23 cellular contexts compared by ENCODE assay signal in the genomic region with DNA sequence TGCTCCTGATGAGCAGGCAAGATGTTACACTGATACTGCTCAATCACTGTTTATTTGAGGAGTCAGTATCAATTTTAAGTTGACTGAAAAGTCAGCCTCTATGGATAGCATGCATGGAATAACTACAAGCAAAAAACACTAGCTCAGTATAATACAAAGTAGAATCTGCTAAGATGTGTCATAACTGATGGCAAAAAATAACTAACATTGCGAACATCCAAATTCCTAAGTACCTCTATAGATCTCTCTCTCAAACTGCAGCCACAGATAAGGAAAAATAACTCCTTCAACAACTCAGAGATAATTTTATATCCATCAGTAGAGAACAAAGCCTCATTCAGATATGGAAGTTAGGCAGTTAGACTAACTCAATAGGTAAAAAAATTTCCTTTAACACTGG.
"Had no signal": no experiment of that assay in that cellular context is flagged by ENCODE, and none has a peak within 500 bp of the region (broad histone marks: within the 10 kb centered on the region; RNA-seq: fewer than 3 reads in every experiment).

No MANE protein-coding gene starts in this region.

- H3K4me1 ChIP-seq: esophagus muscularis mucosa, sigmoid colon, suprapubic skin, thyroid gland had no signal

- H3K9me3 ChIP-seq: esophagus muscularis mucosa, gastroesophageal sphincter, neutrophil, sigmoid colon, suprapubic skin, thyroid gland had no signal

- H3K27ac ChIP-seq: epithelial cell of prostate, esophagus muscularis mucosa, gastroesophageal sphincter, neutrophil, sigmoid colon, skin epidermis, suprapubic skin, thyroid gland had no signal

- H3K9me3 Mint-ChIP-seq: dendritic cell treated with granulocyte-macrophage colony-stimulating factor and Interleukin-4, amounts not matched to agents 40 ng/mL and 50 ng/mL, for 4 days; effector memory CD8-positive, alpha-beta T cell; naive thymus-derived CD4-positive, alpha-beta T cell; stimulated activated effector memory CD8-positive, alpha-beta T cell treated with anti-CD3 and anti-CD28 coated beads, Interleukin-12 subunit alpha, Interleukin-12 subunit beta, amount 100 ng/mL, for 72 hours; type B pancreatic cell had no signal

- H3K4me1 Mint-ChIP-seq: stimulated activated effector memory CD8-positive, alpha-beta T cell treated with anti-CD3 and anti-CD28 coated beads, Interleukin-12 subunit alpha, Interleukin-12 subunit beta, amount 100 ng/mL, for 72 hours had no signal

- H3K4me3 Mint-ChIP-seq: dendritic cell treated with granulocyte-macrophage colony-stimulating factor and Interleukin-4, amounts not matched to agents 40 ng/mL and 50 ng/mL, for 4 days; effector memory CD8-positive, alpha-beta T cell; naive thymus-derived CD4-positive, alpha-beta T cell; stimulated activated effector memory CD8-positive, alpha-beta T cell treated with anti-CD3 and anti-CD28 coated beads, Interleukin-12 subunit alpha, Interleukin-12 subunit beta, amount 100 ng/mL, for 72 hours; type B pancreatic cell had no signal

- ATAC-seq: effector memory CD8-positive, alpha-beta T cell; gastroesophageal sphincter; naive thymus-derived CD4-positive, alpha-beta T cell; stimulated activated effector memory CD8-positive, alpha-beta T cell treated with anti-CD3 and anti-CD28 coated beads, Interleukin-12 subunit alpha, Interleukin-12 subunit beta, amount 100 ng/mL, for 72 hours had no signal

- H3K27me3 ChIP-seq: esophagus muscularis mucosa, gastroesophageal sphincter, neutrophil, sigmoid colon, suprapubic skin, thyroid gland had no signal

- FAIRE-seq: colon, islet of Langerhans, urothelium cell line had no signal

- H3K4me3 ChIP-seq: esophagus muscularis mucosa, gastroesophageal sphincter, sigmoid colon, skin epidermis, suprapubic skin, thyroid gland had no signal

- H3K27ac Mint-ChIP-seq: dendritic cell treated with granulocyte-macrophage colony-stimulating factor and Interleukin-4, amounts not matched to agents 40 ng/mL and 50 ng/mL, for 4 days; stimulated activated effector memory CD8-positive, alpha-beta T cell treated with anti-CD3 and anti-CD28 coated beads, Interleukin-12 subunit alpha, Interleukin-12 subunit beta, amount 100 ng/mL, for 72 hours; type B pancreatic cell had no signal

- H3K27me3 Mint-ChIP-seq: dendritic cell treated with granulocyte-macrophage colony-stimulating factor and Interleukin-4, amounts not matched to agents 40 ng/mL and 50 ng/mL, for 4 days; effector memory CD8-positive, alpha-beta T cell; naive thymus-derived CD4-positive, alpha-beta T cell; type B pancreatic cell had no signal

- DNase-seq: effector memory CD8-positive, alpha-beta T cell; hippocampal formation; kidney glomerular epithelial cell; mesendoderm; naive thymus-derived CD4-positive, alpha-beta T cell; posterior cingulate gyrus; sigmoid colon; stimulated activated CD4-positive, alpha-beta T cell treated with anti-CD3 and anti-CD28 coated beads, Interleukin-4, amount 100 ng/mL, for 1 hour; stimulated activated CD8-positive, alpha-beta memory T cell treated with anti-CD3 and anti-CD28 coated beads, Interleukin-4, amount 100 ng/mL, for 48 hours; stimulated activated naive CD8-positive, alpha-beta T cell treated with anti-CD3 and anti-CD28 coated beads, Interleukin-15, Interleukin-2, amounts not matched to agents 100 U/mL and 50 U/mL, for 24 hours; thyroid gland had no signal
